In the genomic region with DNA sequence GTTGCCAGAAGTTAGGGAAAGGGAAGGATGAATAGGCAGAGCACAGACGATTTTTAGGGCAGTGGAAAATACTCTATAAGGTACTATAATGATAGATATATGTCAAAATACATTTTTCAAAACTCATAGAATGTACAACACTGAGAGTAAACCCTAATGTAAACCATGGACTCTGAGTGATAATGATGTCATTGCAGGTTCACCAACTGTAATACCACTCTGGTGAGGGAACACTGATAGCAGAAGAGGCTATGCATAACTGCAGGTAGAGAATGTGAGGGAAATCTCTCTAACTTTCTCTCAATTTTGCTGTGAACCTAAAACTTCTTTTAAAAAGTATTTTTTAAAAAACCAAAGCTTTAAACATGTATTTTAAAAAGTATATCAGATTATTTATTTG, we compare ENCODE assay signal across 15 cellular contexts. TPM values are rescaled to one million over a fixed set of nuclear protein-coding genes. Genes with fewer than 3 reads are reported as not detected.
DNase-seq lines count a peak whose midpoint lies in the region; ATAC-seq, FAIRE-seq and TF ChIP-seq lines count a peak whose summit lies in the region.
"Had no signal": no experiment of that assay in that cellular context is flagged by ENCODE, and none has a peak within 500 bp of the region (broad histone marks: within the 10 kb centered on the region; RNA-seq: fewer than 3 reads in every experiment).

No MANE protein-coding gene starts in this region.

- H3K27ac Mint-ChIP-seq in neural progenitor cell: no peak overlapping the region
- H3K27ac Mint-ChIP-seq: CD4-positive, CD25-positive, alpha-beta regulatory T cell; IgD-negative memory B cell had no signal

- H3K36me3 Mint-ChIP-seq in neural progenitor cell: peaks cover 16% of the 10 kb centered on the region

- intact Hi-C loops in HepG2 (cut with micrococcal nuclease; ENCODE audit: unreplicated experiment) (no loop called here), right lobe of liver (cut with DNase I) (no loop called here), GM12878 (cut with micrococcal nuclease; ENCODE audit: unreplicated experiment) (no loop called here)

- TF ChIP-seq CTCF in HepG2 (CRISPR knock-in tag; IDR thresholded peaks at IDR 0.05) (no peak), right lobe of liver (IDR thresholded peaks at IDR 0.05) (no peak), GM12878 (IDR thresholded peaks at IDR 0.05 in 2 of 3, conservative IDR thresholded peaks at IDR 0.05 in 1 of 3; ENCODE audit: control insufficient read depth in 2 of 3, extremely low read depth in 1 of 3, insufficient read depth in 1 of 3, low read depth in 3 of 3, low read length in 3 of 3) (no peak), neural progenitor cell (IDR thresholded peaks at IDR 0.05) (no peak)

- H3K9ac ChIP-seq in HepG2 (ENCODE audit: insufficient read depth, low read depth, low read length): no peak overlapping the region
- no peak overlapping the region for H3K9ac ChIP-seq in GM12878 (ENCODE audit: control insufficient read depth, insufficient read depth, low read length)
- no peak overlapping the region for H3K9ac ChIP-seq in neural progenitor cell
- H3K9ac ChIP-seq: BLaER1 treated with 17β-estradiol and CSF1 and Interleukin-3, amounts not matched to agents 10 nM and 100 nM; KMS-11 had no signal

- H3K4me1 ChIP-seq in HepG2 (ENCODE audit: insufficient read depth, low read length) (no peaks in the 10 kb centered on the region), right lobe of liver (no peaks in the 10 kb centered on the region), GM12878 (ENCODE audit: control insufficient read depth, insufficient read depth, low read length) (no peaks in the 10 kb centered on the region), neural progenitor cell (no peaks in the 10 kb centered on the region)
- H3K4me1 ChIP-seq: BLaER1 treated with 17β-estradiol and CSF1 and Interleukin-3, amounts not matched to agents 10 nM and 100 nM had no signal

- no peak for FAIRE-seq in HepG2 (lab: Jason Lieb, UNC)
- FAIRE-seq in GM12878 (lab: Jason Lieb, UNC): no peak
- FAIRE-seq in frontal cortex (lab: Jason Lieb, UNC): no peak
- FAIRE-seq: GM12891 had no signal

- CTCF ChIA-PET in HepG2 (lab: Yijun Ruan, JAX; ENCODE audit: low intra/inter-chr PET ratio, low total read pairs) (no interaction called here), GM12878 (lab: Yijun Ruan, JAX) (no interaction called here)

- H3K9me3 Mint-ChIP-seq in neural progenitor cell: peaks cover 27% of the 10 kb centered on the region
- H3K9me3 Mint-ChIP-seq: IgD-negative memory B cell had no signal

- H3K27me3 ChIP-seq in HepG2 (ENCODE audit: control insufficient read depth in 1 of 2, insufficient read depth in 2 of 2, low read length in 2 of 2) (no peaks in the 10 kb centered on the region), right lobe of liver (no peaks in the 10 kb centered on the region), GM12878 (replicated peaks in 1 of 2; ENCODE audit: control insufficient read depth in 2 of 2, insufficient read depth in 2 of 2, low read length in 1 of 2) (no peaks in the 10 kb centered on the region), neural progenitor cell (no peaks in the 10 kb centered on the region)
- H3K27me3 ChIP-seq: BLaER1 treated with 17β-estradiol and CSF1 and Interleukin-3, amounts not matched to agents 10 nM and 100 nM had no signal

- no peak for ATAC-seq in HepG2
- no peak for ATAC-seq in right lobe of liver
- peak; percentile 49; the same call in 2 of the 3 replicates for ATAC-seq in GM12878
- ATAC-seq: HCT116 had no signal

- H3K36me3 ChIP-seq in HepG2 (replicated peaks in 1 of 2; ENCODE audit: control insufficient read depth in 1 of 2, insufficient read depth in 2 of 2, low read length in 2 of 2): no peaks in the 10 kb centered on the region
- H3K36me3 ChIP-seq in right lobe of liver: no peaks in the 10 kb centered on the region
- H3K36me3 ChIP-seq in GM12878 (ENCODE audit: control insufficient read depth in 2 of 2, insufficient read depth in 2 of 2, low read length in 1 of 2): no peaks in the 10 kb centered on the region
- no peaks in the 10 kb centered on the region for H3K36me3 ChIP-seq in neural progenitor cell

- DNase-seq in HepG2 (ENCODE audit: low spot score) (no peak), right lobe of liver (no peak), M059J (ENCODE audit: low read depth) (peak; percentile 2), GM12878 (ENCODE audit: low read depth, low spot score) (no peak), neural progenitor cell (ENCODE audit: low spot score) (no peak), frontal cortex (ENCODE audit: low spot score in 2 of 2) (no peak)
- DNase-seq in activated naive CD4-positive, alpha-beta T cell treated with Interleukin-2 at 50 U/mL for 16 hours: no peak
- DNase-seq: ACHN; CD4-positive, CD25-positive, alpha-beta regulatory T cell; DMS53 had no signal

- RAD21 ChIA-PET in GM12878 (lab: Charles Lee; ENCODE audit: unreplicated experiment): no interaction called here

- H3K9me3 ChIP-seq in HepG2 (ENCODE audit: low read length): no peaks in the 10 kb centered on the region
- H3K9me3 ChIP-seq in right lobe of liver: no peaks in the 10 kb centered on the region
- no peaks in the 10 kb centered on the region; the same call in 2 of the 3 replicates for H3K9me3 ChIP-seq in GM12878 (replicated peaks; ENCODE audit: control insufficient read depth, insufficient read depth, low read length)
- H3K9me3 ChIP-seq in neural progenitor cell (ENCODE audit: low read depth): no peaks in the 10 kb centered on the region

- H3K27ac ChIP-seq in HepG2 (ENCODE audit: extremely low read length, insufficient read depth, low read length) (no peak overlapping the region), right lobe of liver (no peak overlapping the region), GM12878 (ENCODE audit: control insufficient read depth, insufficient read depth) (no peak overlapping the region), neural progenitor cell (no peak overlapping the region)
- H3K27ac ChIP-seq: BLaER1 treated with 17β-estradiol and CSF1 and Interleukin-3, amounts not matched to agents 10 nM and 100 nM; KMS-11 had no signal

- TF ChIP-seq EP300 in HepG2 (IDR thresholded peaks at IDR 0.05; ENCODE audit: low read depth in 2 of 2, low read length in 2 of 2): no peak
- no peak for TF ChIP-seq EP300 in HepG2 (CRISPR knock-in tag; IDR thresholded peaks at IDR 0.05; ENCODE audit: borderline replicate concordance)
- TF ChIP-seq EP300 in GM12878 (IDR thresholded peaks at IDR 0.05; ENCODE audit: borderline replicate concordance in 1 of 2, control insufficient read depth in 1 of 2, low read depth in 2 of 2, low read length in 2 of 2): no peak

- TF ChIP-seq POLR2A in HepG2 (IDR thresholded peaks at IDR 0.05; ENCODE audit: insufficient read depth in 1 of 2, low read depth in 2 of 2, low read length in 2 of 2) (no peak), right lobe of liver (IDR thresholded peaks at IDR 0.05) (no peak), GM12878 (IDR thresholded peaks at IDR 0.05; ENCODE audit: low read depth, low read length) (no peak)

- H3K4me3 ChIP-seq in HepG2 (replicated peaks in 1 of 3; ENCODE audit: insufficient read depth in 1 of 3, low read depth in 2 of 3, low read length in 3 of 3) (no peak overlapping the region), right lobe of liver (no peak overlapping the region), GM12878 (no peak overlapping the region), neural progenitor cell (no peak overlapping the region)
- H3K4me3 ChIP-seq: BLaER1 treated with 17β-estradiol and CSF1 and Interleukin-3, amounts not matched to agents 10 nM and 100 nM had no signal

- SMC1A ChIA-PET in GM12878 (lab: Charles Lee; ENCODE audit: uncharacterized antibody, unreplicated experiment): no interaction called here

- TF ChIP-seq RAD21 in HepG2 (CRISPR knock-in tag; IDR thresholded peaks at IDR 0.05) (no peak), GM12878 (IDR thresholded peaks at IDR 0.05; ENCODE audit: insufficient read depth, low read depth, low read length) (no peak)

- H3K4me2 ChIP-seq in HepG2 (ENCODE audit: low read depth, low read length) (no peak overlapping the region), GM12878 (ENCODE audit: control insufficient read depth, insufficient read depth) (no peak overlapping the region), neural progenitor cell (no peak overlapping the region)
- H3K4me2 ChIP-seq: BLaER1 treated with 17β-estradiol and CSF1 and Interleukin-3, amounts not matched to agents 10 nM and 100 nM; KMS-11 had no signal

- WGBS in HepG2 (ENCODE audit: low lambda C conversion rate): 75% methylated on average over 1 of the region's 1 CpG
- WGBS in right lobe of liver (ENCODE audit: insufficient coverage, low coverage, low lambda C conversion rate, missing lambda C conversion rate): 63% methylated on average over 1 of the region's 1 CpG
- WGBS in GM12878 (ENCODE audit: insufficient coverage, insufficient replicate concordance, low lambda C conversion rate, missing lambda C conversion rate): 100% methylated on average over 1 of the region's 1 CpG

- no peak overlapping the region for H3K4me3 Mint-ChIP-seq in neural progenitor cell
- H3K4me3 Mint-ChIP-seq: CD4-positive, CD25-positive, alpha-beta regulatory T cell; IgD-negative memory B cell had no signal

- H3F3A ChIP-seq in neural progenitor cell (ENCODE audit: low read depth): no peaks in the 10 kb centered on the region

- POLR2A ChIA-PET in HepG2 (lab: Yijun Ruan, JAX) (no interaction called here), GM12878 (lab: Charles Lee) (no interaction called here)

- H4K20me1 ChIP-seq in HepG2 (ENCODE audit: insufficient read depth, low read length) (no peaks in the 10 kb centered on the region), GM12878 (ENCODE audit: control insufficient read depth, insufficient read depth) (no peaks in the 10 kb centered on the region), neural progenitor cell (ENCODE audit: low read depth) (peaks cover 8% of the 10 kb centered on the region)

- in situ Hi-C loops in HepG2 (cut with HindIII; ENCODE audit: extremely low pct_ligation_motif_present, low pct_unique_long_range_greater_than_20kb): no loop called here
- in situ Hi-C loops in GM12878 (cut with MboI): no loop called here

- H3K27me3 Mint-ChIP-seq in neural progenitor cell (ENCODE audit: insufficient read depth, low read depth): no peaks in the 10 kb centered on the region
- H3K27me3 Mint-ChIP-seq: CD4-positive, CD25-positive, alpha-beta regulatory T cell; IgD-negative memory B cell had no signal

- no peak overlapping the region for H2AFZ ChIP-seq in HepG2 (ENCODE audit: low read length)
- no peak overlapping the region for H2AFZ ChIP-seq in GM12878 (ENCODE audit: control insufficient read depth, low read depth, low read length)
- H2AFZ ChIP-seq in neural progenitor cell (replicated peaks): no peak overlapping the region

- no TSS peak for BruUV-seq in HepG2 (replicated peaks; lab: Mats Ljungman, UMichigan)
- no TSS peak for BruUV-seq in GM12878 (replicated peaks; lab: Mats Ljungman, UMichigan)

- no peaks in the 10 kb centered on the region for H3K4me1 Mint-ChIP-seq in neural progenitor cell

- H3K79me2 ChIP-seq in HepG2 (ENCODE audit: insufficient read depth, low read length): no peaks in the 10 kb centered on the region
- H3K79me2 ChIP-seq in GM12878 (ENCODE audit: control insufficient read depth, insufficient read depth, low read length): no peaks in the 10 kb centered on the region; the same call in 1 of the 2 replicates
- peaks cover 45% of the 10 kb centered on the region for H3K79me2 ChIP-seq in neural progenitor cell (ENCODE audit: low read depth)

RNA-seq across cellular contexts. Expression of a gene that starts 22.1 kb away (rescaled TPM):
- total RNA-seq in HepG2 (2016; rRNA removed; fragmentation: Illumina TruSeq; extraction: Trizol) (21.7 and 31.3 TPM in 2 replicates), right lobe of liver (10 to 100 TPM in 3 of 6 experiments, 1 to 10 TPM in 3; 7.8 to 12.4 (median 10.0) TPM), GM12878 (2014; rRNA removed) (39.4 and 60.4 TPM in 2 replicates), GM12878 (2014; rRNA removed; fragmentation: Illumina TruSeq; extraction: Trizol) (49.9 and 51.9 TPM in 2 replicates), GM12878 (2021) (28.1 and 31.1 TPM in 2 replicates), neural progenitor cell (ENCODE audit: low replicate concordance) (51.2 and 108 TPM in 2 replicates), frontal cortex (48.5 TPM)
- 2.5 and 4.0 TPM in 2 replicates for total RNA-seq in HepG2 (2016; cell fraction: cytosol; rRNA removed; fragmentation: Illumina TruSeq; extraction: Trizol; ENCODE audit: low read depth)
- total RNA-seq in HepG2 (2016; cell fraction: insoluble cytoplasmic fraction; rRNA removed; fragmentation: Illumina TruSeq; extraction: Trizol): 19.9 and 33.8 TPM in 2 replicates
- total RNA-seq in HepG2 (2016; cell fraction: membrane; rRNA removed; fragmentation: Illumina TruSeq; extraction: Trizol): 11.3 and 11.5 TPM in 2 replicates
- total RNA-seq in HepG2 (2016; cell fraction: nucleus; rRNA removed; fragmentation: Illumina TruSeq; extraction: Trizol): 38.6 and 41.1 TPM in 2 replicates
- polyA plus RNA-seq in HepG2 (2011; rRNA removed) (19.4 and 23.4 TPM in 2 replicates), GM12878 (2011; rRNA removed) (87.0 and 133 TPM in 2 replicates), GM12878 (2014; fragmentation: Illumina TruSeq; extraction: Trizol) (45.2 and 66.9 TPM in 2 replicates), GM12878 (2014; fragmentation: Nextera tagmentation; extraction: Ambion mirVana) (10 to 100 TPM; 16.3 to 17.1 TPM), GM12878 (2014; rRNA removed) (24.6 and 37.8 TPM in 2 replicates), GM12878 (2016; fragmentation: Nextera tagmentation; extraction: Ambion mirVana) (10 to 100 TPM; 21.1 to 30.1 TPM)
- 8.1 and 12.5 TPM in 2 replicates for polyA plus RNA-seq in HepG2 (2011; cell fraction: cytosol; rRNA removed)
- 20.0 and 21.9 TPM in 2 replicates for polyA plus RNA-seq in HepG2 (2011; cell fraction: nucleus; rRNA removed)
- polyA plus RNA-seq in HepG2 (2012): 13.1 and 20.0 TPM in 2 replicates
- polyA plus RNA-seq in HepG2 (2016; cell fraction: cytosol; fragmentation: Illumina TruSeq; extraction: Trizol; ENCODE audit: low read depth): 1.3 and 1.4 TPM in 2 replicates
- polyA plus RNA-seq in HepG2 (2016; cell fraction: insoluble cytoplasmic fraction; fragmentation: Illumina TruSeq; extraction: Trizol; ENCODE audit: low read depth): 18.9 and 23.0 TPM in 2 replicates
- polyA plus RNA-seq in HepG2 (2016; cell fraction: membrane; fragmentation: Illumina TruSeq; extraction: Trizol; ENCODE audit: low read depth): 3.0 and 4.3 TPM in 2 replicates
- polyA plus RNA-seq in HepG2 (2016; cell fraction: nucleus; fragmentation: Illumina TruSeq; extraction: Trizol; ENCODE audit: insufficient read depth, low read depth): 14.2 and 19.4 TPM in 2 replicates
- polyA minus RNA-seq in HepG2 (2011; rRNA and poly(A)+ RNA removed; ENCODE audit: low replicate concordance): 26.3 and 52.8 TPM in 2 replicates
- polyA minus RNA-seq in HepG2 (2011; cell fraction: cytosol; rRNA and poly(A)+ RNA removed): 17.5 and 18.4 TPM in 2 replicates
- polyA minus RNA-seq in HepG2 (2011; cell fraction: nucleus; rRNA and poly(A)+ RNA removed): 140 and 189 TPM in 2 replicates
- total RNA-seq in M059J (2014; rRNA removed; shearing (Covaris generic)): 28.7 and 37.6 TPM in 2 replicates
- total RNA-seq in GM12878 (2013; cell fraction: nucleolus; rRNA removed): 123 and 142 TPM in 2 replicates
- polyA plus RNA-seq in GM12878 (2011; ENCODE audit: low read depth): 14.6 TPM
- polyA plus RNA-seq in GM12878 (2011; cell fraction: cytosol; rRNA removed): 26.7 and 27.1 TPM in 2 replicates
- 47.1 and 62.6 TPM in 2 replicates for polyA plus RNA-seq in GM12878 (2011; cell fraction: nucleus; rRNA removed)
- 19.0 and 28.5 TPM in 2 replicates for polyA plus RNA-seq in GM12878 (2012)
- 113 and 177 TPM in 2 replicates for polyA minus RNA-seq in GM12878 (2011; rRNA and poly(A)+ RNA removed)
- 26.0 and 28.9 TPM in 2 replicates for polyA minus RNA-seq in GM12878 (2011; cell fraction: cytosol; rRNA and poly(A)+ RNA removed)
- 101 and 127 TPM in 2 replicates for polyA minus RNA-seq in GM12878 (2011; cell fraction: nucleus; rRNA and poly(A)+ RNA removed)
